ENCODE assay signal across 15 cellular contexts in the genomic region with DNA sequence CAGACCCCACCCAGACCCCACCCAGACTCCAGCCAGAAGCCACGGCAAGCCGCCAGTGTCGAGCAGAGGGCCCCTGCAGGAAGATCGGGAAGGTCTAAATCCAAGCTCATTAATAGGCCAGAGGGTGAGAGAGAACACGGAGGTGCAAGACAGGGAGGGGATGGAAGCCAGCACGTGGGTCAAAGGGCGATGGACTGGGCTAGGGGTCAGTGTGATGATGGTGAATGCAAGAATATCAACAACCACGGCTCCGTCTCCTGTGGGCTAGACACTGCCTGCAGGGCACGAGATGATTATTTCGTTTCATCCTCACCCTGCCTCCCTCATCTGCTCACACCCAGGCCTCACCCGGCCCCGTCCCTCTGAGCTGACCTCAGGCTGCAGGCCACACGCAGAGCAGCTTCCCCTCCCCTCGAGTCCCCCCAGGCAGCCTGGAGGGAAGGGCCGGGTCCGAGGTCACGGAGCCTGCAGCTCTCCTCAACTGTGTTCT.
DNase-seq lines count a peak whose midpoint lies in the region; ATAC-seq, FAIRE-seq and TF ChIP-seq lines count a peak whose summit lies in the region.
"Had no signal": no experiment of that assay in that cellular context is flagged by ENCODE, and none has a peak within 500 bp of the region (broad histone marks: within the 10 kb centered on the region; RNA-seq: fewer than 3 reads in every experiment).

No MANE protein-coding gene starts in this region.

- H3K79me2 ChIP-seq in HepG2 (ENCODE audit: insufficient read depth, low read length) (no peaks in the 10 kb centered on the region), osteoblast (ENCODE audit: insufficient read depth, low read length) (no peaks in the 10 kb centered on the region), Karpas-422 (ENCODE audit: low read length) (no peaks in the 10 kb centered on the region)

- no peak overlapping the region for H3K4me2 ChIP-seq in HepG2 (ENCODE audit: low read depth, low read length)
- H3K4me2 ChIP-seq in osteoblast (ENCODE audit: insufficient read depth, low read length): peak overlapping the region; percentile 36
- no peak overlapping the region for H3K4me2 ChIP-seq in Karpas-422 (ENCODE audit: low read depth, low read length, poor library complexity, severe bottlenecking)

- H3K27me3 ChIP-seq in liver (ENCODE audit: control insufficient read depth in 4 of 4, insufficient read depth in 4 of 4, low read length in 3 of 4) (no peaks in the 10 kb centered on the region), HepG2 (ENCODE audit: control insufficient read depth in 1 of 2, insufficient read depth in 2 of 2, low read length in 2 of 2) (peaks cover 0 to 43% of the 10 kb centered on the region in 2 experiments; a peak in 3 of 5 replicates), esophagus muscularis mucosa (no peaks in the 10 kb centered on the region), osteoblast (ENCODE audit: insufficient read depth, low read length) (no peaks in the 10 kb centered on the region), Karpas-422 (ENCODE audit: low read length) (no peaks in the 10 kb centered on the region)
- H3K27me3 ChIP-seq: body of pancreas, sigmoid colon had no signal

- TF ChIP-seq CTCF in liver (IDR thresholded peaks at IDR 0.05; ENCODE audit: low read depth, low read length, missing input control): no peak
- TF ChIP-seq CTCF in HepG2 (CRISPR knock-in tag; IDR thresholded peaks at IDR 0.05): no peak
- TF ChIP-seq CTCF in esophagus muscularis mucosa (IDR thresholded peaks at IDR 0.05): no peak
- no peak for TF ChIP-seq CTCF in osteoblast (IDR thresholded peaks at IDR 0.05; ENCODE audit: extremely low read depth, low read depth, low read length)

- ATAC-seq in HepG2: no peak
- no peak for ATAC-seq in stimulated activated memory B cell treated with anti-CD40 and anti-IgM and Interleukin-4, amounts not matched to agents 10 μg/mL and 1 μg/mL and 100 μg/mL, for 72 hours
- ATAC-seq: natural killer cell had no signal

- no peaks in the 10 kb centered on the region for H3K9me2 ChIP-seq in Karpas-422 (replicated peaks; ENCODE audit: insufficient read depth, low read length)

- TF ChIP-seq EP300 in HepG2 (IDR thresholded peaks at IDR 0.05; ENCODE audit: low read depth in 2 of 2, low read length in 2 of 2): no peak
- no peak for TF ChIP-seq EP300 in HepG2 (CRISPR knock-in tag; IDR thresholded peaks at IDR 0.05; ENCODE audit: borderline replicate concordance)
- TF ChIP-seq EP300 in esophagus muscularis mucosa (IDR thresholded peaks at IDR 0.05): no peak

- H3K9me3 ChIP-seq in liver (ENCODE audit: control insufficient read depth in 4 of 4, low read length in 3 of 4) (no peaks in the 10 kb centered on the region), HepG2 (ENCODE audit: low read length) (no peaks in the 10 kb centered on the region), esophagus muscularis mucosa (no peaks in the 10 kb centered on the region), osteoblast (ENCODE audit: low read depth, low read length) (no peaks in the 10 kb centered on the region), Karpas-422 (ENCODE audit: low read length) (no peaks in the 10 kb centered on the region)
- H3K9me3 ChIP-seq: body of pancreas, sigmoid colon had no signal

- H3K27ac Mint-ChIP-seq in stimulated activated memory B cell treated with anti-CD40 and anti-IgM and Interleukin-4, amounts not matched to agents 10 μg/mL and 1 μg/mL and 100 μg/mL, for 72 hours: no peak overlapping the region
- H3K27ac Mint-ChIP-seq: natural killer cell; T-helper 1 cell treated with Interleukin-12 subunit alpha and Interleukin-12 subunit beta and Interleukin-4 antibody, amounts not matched to agents 30 μg/mL and 1 μg/mL, for 36 hours had no signal

- H3K9ac ChIP-seq in liver (ENCODE audit: low read depth in 1 of 2, low read length in 2 of 2): no peak overlapping the region
- no peak overlapping the region for H3K9ac ChIP-seq in HepG2 (ENCODE audit: insufficient read depth, low read depth, low read length)
- H3K9ac ChIP-seq in Karpas-422 (ENCODE audit: low read length): no peak overlapping the region

- H4K20me1 ChIP-seq in HepG2 (ENCODE audit: insufficient read depth, low read length) (no peaks in the 10 kb centered on the region), osteoblast (ENCODE audit: insufficient read depth, low read length) (no peaks in the 10 kb centered on the region), Karpas-422 (ENCODE audit: insufficient read depth, low read depth, low read length) (no peaks in the 10 kb centered on the region)

- H3K27me3 Mint-ChIP-seq in stimulated activated memory B cell treated with anti-CD40 and anti-IgM and Interleukin-4, amounts not matched to agents 10 μg/mL and 1 μg/mL and 100 μg/mL, for 72 hours: peaks cover 38% of the 10 kb centered on the region

- H3K36me3 ChIP-seq in liver (ENCODE audit: control insufficient read depth in 4 of 4, insufficient read depth in 3 of 4, low read depth in 1 of 4, low read length in 3 of 4) (no peaks in the 10 kb centered on the region), HepG2 (replicated peaks in 1 of 2; ENCODE audit: control insufficient read depth in 1 of 2, insufficient read depth in 2 of 2, low read length in 2 of 2) (no peaks in the 10 kb centered on the region), esophagus muscularis mucosa (no peaks in the 10 kb centered on the region), osteoblast (ENCODE audit: insufficient read depth, low read length) (no peaks in the 10 kb centered on the region), Karpas-422 (ENCODE audit: insufficient read depth, low read length) (no peaks in the 10 kb centered on the region)
- H3K36me3 ChIP-seq: sigmoid colon had no signal

- POLR2A ChIA-PET in HepG2 (lab: Yijun Ruan, JAX): no interaction called here
- POLR2A ChIA-PET in HEK293T (lab: Yijun Ruan, JAX): no interaction called here

- H3K27ac ChIP-seq in liver (ENCODE audit: low read depth in 1 of 2, low read length in 2 of 2) (no peak overlapping the region), HepG2 (ENCODE audit: extremely low read length, insufficient read depth, low read length) (no peak overlapping the region), esophagus muscularis mucosa (replicated peaks in 1 of 4) (peak overlapping the region in 3 of 4 donors; percentile 26 to 66 (median 63)), osteoblast (ENCODE audit: low read depth, low read length) (no peak overlapping the region), Karpas-422 (ENCODE audit: low read length) (no peak overlapping the region)

- intact Hi-C loops in HepG2 (cut with micrococcal nuclease; ENCODE audit: unreplicated experiment): no loop called here
- intact Hi-C loops in esophagus muscularis mucosa (cut with DNase I): loop anchor here (10.0 kb wide), 1 partner anchor 193 kb away; no protein-coding TSS in a partner anchor

- TF ChIP-seq POLR2A in HepG2 (IDR thresholded peaks at IDR 0.05; ENCODE audit: insufficient read depth in 1 of 2, low read depth in 2 of 2, low read length in 2 of 2) (no peak), esophagus muscularis mucosa (IDR thresholded peaks at IDR 0.05; ENCODE audit: low read depth) (no peak)

- WGBS in liver: 47% methylated on average over 18 of the region's 18 CpGs
- 30% methylated on average over 14 of the region's 18 CpGs for WGBS in HepG2 (ENCODE audit: low lambda C conversion rate)
- WGBS in esophagus muscularis mucosa: 65% methylated on average over 16 of the region's 18 CpGs

- H3K36me3 Mint-ChIP-seq in stimulated activated memory B cell treated with anti-CD40 and anti-IgM and Interleukin-4, amounts not matched to agents 10 μg/mL and 1 μg/mL and 100 μg/mL, for 72 hours: no peaks in the 10 kb centered on the region
- H3K36me3 Mint-ChIP-seq: natural killer cell had no signal

- FAIRE-seq in HepG2 (lab: Jason Lieb, UNC): no peak

- H3K4me3 ChIP-seq in liver (ENCODE audit: low read depth in 1 of 3, low read length in 3 of 3) (no peak overlapping the region), HepG2 (replicated peaks in 1 of 3; ENCODE audit: insufficient read depth in 1 of 3, low read depth in 2 of 3, low read length in 3 of 3) (no peak overlapping the region), esophagus muscularis mucosa (peak overlapping the region; percentile 7 to 39 (median 23)), osteoblast (ENCODE audit: insufficient read depth, low read length) (no peak overlapping the region), Karpas-422 (ENCODE audit: low read length) (no peak overlapping the region)
- H3K4me3 ChIP-seq: body of pancreas had no signal

- H3K4me3 Mint-ChIP-seq in stimulated activated memory B cell treated with anti-CD40 and anti-IgM and Interleukin-4, amounts not matched to agents 10 μg/mL and 1 μg/mL and 100 μg/mL, for 72 hours: no peak overlapping the region
- H3K4me3 Mint-ChIP-seq: natural killer cell; T-helper 1 cell treated with Interleukin-12 subunit alpha and Interleukin-12 subunit beta and Interleukin-4 antibody, amounts not matched to agents 30 μg/mL and 1 μg/mL, for 36 hours had no signal

- TF ChIP-seq RAD21 in liver (IDR thresholded peaks at IDR 0.05): no peak
- no peak for TF ChIP-seq RAD21 in HepG2 (CRISPR knock-in tag; IDR thresholded peaks at IDR 0.05)

- H3K9me3 Mint-ChIP-seq in stimulated activated memory B cell treated with anti-CD40 and anti-IgM and Interleukin-4, amounts not matched to agents 10 μg/mL and 1 μg/mL and 100 μg/mL, for 72 hours: no peaks in the 10 kb centered on the region
- H3K9me3 Mint-ChIP-seq: natural killer cell; T-helper 1 cell treated with Interleukin-12 subunit alpha and Interleukin-12 subunit beta and Interleukin-4 antibody, amounts not matched to agents 30 μg/mL and 1 μg/mL, for 36 hours had no signal

- in situ Hi-C loops in HepG2 (cut with HindIII; ENCODE audit: extremely low pct_ligation_motif_present, low pct_unique_long_range_greater_than_20kb): no loop called here

- H3K4me1 ChIP-seq in liver (ENCODE audit: control insufficient read depth in 4 of 4, insufficient read depth in 4 of 4, low read length in 3 of 4) (peaks cover 0 to 6% (median 3%) of the 10 kb centered on the region in 4 donors), HepG2 (ENCODE audit: insufficient read depth, low read length) (no peaks in the 10 kb centered on the region), esophagus muscularis mucosa (peaks cover 16 to 19% (median 19%) of the 10 kb centered on the region in 4 donors), osteoblast (ENCODE audit: insufficient read depth, low read length) (no peaks in the 10 kb centered on the region), Karpas-422 (ENCODE audit: low read length) (no peaks in the 10 kb centered on the region)
- H3K4me1 ChIP-seq: body of pancreas had no signal

- BruUV-seq in HepG2 (replicated peaks; lab: Mats Ljungman, UMichigan): no TSS peak

- H3K4me1 Mint-ChIP-seq in stimulated activated memory B cell treated with anti-CD40 and anti-IgM and Interleukin-4, amounts not matched to agents 10 μg/mL and 1 μg/mL and 100 μg/mL, for 72 hours: no peaks in the 10 kb centered on the region
- H3K4me1 Mint-ChIP-seq: natural killer cell had no signal

- DNase-seq in HepG2 (ENCODE audit: low spot score): no peak
- DNase-seq in esophagus muscularis mucosa (ENCODE audit: extremely low spot score): no peak
- no peak for DNase-seq in osteoblast (ENCODE audit: insufficient read length, low spot score, missing footprints)
- no peak for DNase-seq in HEK293T (ENCODE audit: extremely low spot score)
- no peak for DNase-seq in NCI-H2227 (lab: John Stamatoyannopoulos, UW; ENCODE audit: unreplicated experiment)
- no peak for DNase-seq in Karpas-422
- DNase-seq: activated naive CD4-positive, alpha-beta T cell; COR-L47; natural killer cell; stimulated activated CD4-positive, alpha-beta T cell treated with anti-CD3 and anti-CD28 coated beads, Interleukin-4, amount 100 ng/mL, for 24 hours had no signal

- CTCF ChIA-PET in HepG2 (lab: Yijun Ruan, JAX; ENCODE audit: low intra/inter-chr PET ratio, low total read pairs) (no interaction called here), HEK293T (lab: Yijun Ruan, JAX) (no interaction called here)

- no peak overlapping the region for H2AFZ ChIP-seq in HepG2 (ENCODE audit: low read length)
- no peak overlapping the region for H2AFZ ChIP-seq in osteoblast (ENCODE audit: low read length)
- no peak overlapping the region for H2AFZ ChIP-seq in Karpas-422 (ENCODE audit: low read length)

Comparison
In these comparisons a context has a peak if more than half of its experiments do, and no peak if none do; other contexts are left out.
1. H3K27ac ChIP-seq: peak in esophagus muscularis mucosa (3 of 4); none in liver (0 of 2), HepG2 (single experiment), osteoblast (single experiment) and Karpas-422 (single experiment).
2. H3K4me3 ChIP-seq: peak in esophagus muscularis mucosa (4 of 4); none in liver (0 of 3), HepG2 (0 of 3), osteoblast (single experiment) and Karpas-422 (single experiment).